Comparison of ENCODE assay signal across 8 cellular contexts in genomic region chr14:81464253-81465001, GRCh38.
DNase-seq lines count a peak whose midpoint lies in the region; ATAC-seq and TF ChIP-seq lines count a peak whose summit lies in the region.

No MANE protein-coding gene starts in this region.

- H3K4me3 Mint-ChIP-seq in activated naive CD8-positive, alpha-beta T cell treated with anti-CD3 and anti-CD28 coated beads, Interleukin-2, amount 50 U/mL, for 24 hours: peak overlapping the region; percentile 79

- no peak for TF ChIP-seq POLR2A in Peyer's patch (IDR thresholded peaks at IDR 0.05)

- H3K4me3 ChIP-seq in DOHH2 (ENCODE audit: low read length) (peak overlapping the region; percentile 81), HUES64 (ENCODE audit: low read length) (peak overlapping the region; percentile 57), Peyer's patch (peak overlapping the region; percentile 32 to 54 (median 41)), left ventricle myocardium inferior (peak overlapping the region; percentile 64), psoas muscle (peak overlapping the region; percentile 69)

- H3F3A ChIP-seq in DOHH2 (ENCODE audit: control insufficient read depth, insufficient read depth): 0 out of 2 replicates have a peak, but pooled peaks cover 3% of the 10 kb centered on the region

- H3K4me2 ChIP-seq in DOHH2 (ENCODE audit: low read length): peak overlapping the region; percentile 92

- no peaks in the 10 kb centered on the region for H4K20me1 ChIP-seq in DOHH2 (ENCODE audit: control insufficient read depth, insufficient read depth, low read depth, low read length)

- no peaks in the 10 kb centered on the region for H3K9me2 ChIP-seq in DOHH2 (replicated peaks; ENCODE audit: control insufficient read depth, low read length)

- no peaks in the 10 kb centered on the region for H3K79me2 ChIP-seq in DOHH2 (ENCODE audit: control insufficient read depth, low read length)

- H3K36me3 ChIP-seq in DOHH2 (ENCODE audit: control insufficient read depth, low read length): no peaks in the 10 kb centered on the region
- H3K36me3 ChIP-seq in HUES64 (ENCODE audit: insufficient read depth, low read length): no peaks in the 10 kb centered on the region
- H3K36me3 ChIP-seq in Peyer's patch: no peaks in the 10 kb centered on the region
- H3K36me3 ChIP-seq in left ventricle myocardium inferior: no peaks in the 10 kb centered on the region
- H3K36me3 ChIP-seq in psoas muscle (ENCODE audit: insufficient read depth in 1 of 2, low read depth in 1 of 2): no peaks in the 10 kb centered on the region

- H3K27ac ChIP-seq in DOHH2 (ENCODE audit: low read depth, low read length): peak overlapping the region; percentile 73
- H3K27ac ChIP-seq in HUES64 (ENCODE audit: low read depth, low read length): no peak overlapping the region
- H3K27ac ChIP-seq in Peyer's patch: peak overlapping the region; percentile 15 to 66 (median 29)
- H3K27ac ChIP-seq in left ventricle myocardium inferior (replicated peaks): peak overlapping the region; percentile 45
- peak overlapping the region; percentile 53 for H3K27ac ChIP-seq in psoas muscle

- peaks cover 12% of the 10 kb centered on the region for H3K4me1 Mint-ChIP-seq in activated naive CD8-positive, alpha-beta T cell treated with anti-CD3 and anti-CD28 coated beads, Interleukin-2, amount 50 U/mL, for 24 hours

- peak; percentile 96 for TF ChIP-seq CTCF in DOHH2 (IDR thresholded peaks at IDR 0.05; ENCODE audit: low read depth, low read length, poor library complexity, severe bottlenecking)
- peak; percentile 80 to 95 (median 92) for TF ChIP-seq CTCF in Peyer's patch (IDR thresholded peaks at IDR 0.05)
- peak; percentile 95 for TF ChIP-seq CTCF in left ventricle myocardium inferior (IDR thresholded peaks at IDR 0.05; ENCODE audit: borderline replicate concordance)
- peak; percentile 91 for TF ChIP-seq CTCF in psoas muscle (IDR thresholded peaks at IDR 0.05)

- H3K4me1 ChIP-seq in DOHH2 (ENCODE audit: control insufficient read depth, low read length) (peaks cover 15% of the 10 kb centered on the region), HUES64 (ENCODE audit: insufficient read depth, low read length) (0 out of 2 replicates have a peak, but pooled peaks cover 3% of the 10 kb centered on the region), Peyer's patch (no peaks in the 10 kb centered on the region), left ventricle myocardium inferior (peaks cover 9% of the 10 kb centered on the region), psoas muscle (no peaks in the 10 kb centered on the region)

- no peaks in the 10 kb centered on the region for H3K27me3 Mint-ChIP-seq in activated naive CD8-positive, alpha-beta T cell treated with anti-CD3 and anti-CD28 coated beads, Interleukin-2, amount 50 U/mL, for 24 hours

- no peaks in the 10 kb centered on the region for H3K36me3 Mint-ChIP-seq in activated naive CD8-positive, alpha-beta T cell treated with anti-CD3 and anti-CD28 coated beads, Interleukin-2, amount 50 U/mL, for 24 hours (ENCODE audit: low read depth)

- H3K9me3 Mint-ChIP-seq in activated naive CD8-positive, alpha-beta T cell treated with anti-CD3 and anti-CD28 coated beads, Interleukin-2, amount 50 U/mL, for 24 hours: no peaks in the 10 kb centered on the region

- intact Hi-C loops in left ventricle myocardium inferior (cut with micrococcal nuclease) (no loop called here), psoas muscle (cut with DNase I) (loop anchor here in 1 of 2 donors (5.0 kb wide), 2 partner anchors 242 to 472 kb away; partner anchors contain the start of gene GTF2A1)

- H3K9ac ChIP-seq in HUES64 (ENCODE audit: low read depth, low read length): peak overlapping the region; percentile 74

- peak overlapping the region; percentile 27 for H3K27ac Mint-ChIP-seq in activated naive CD8-positive, alpha-beta T cell treated with anti-CD3 and anti-CD28 coated beads, Interleukin-2, amount 50 U/mL, for 24 hours

- no peaks in the 10 kb centered on the region for H3K9me3 ChIP-seq in DOHH2 (ENCODE audit: control insufficient read depth, insufficient read depth, low read length)
- no peaks in the 10 kb centered on the region for H3K9me3 ChIP-seq in HUES64 (ENCODE audit: insufficient read depth, low read depth, low read length)
- H3K9me3 ChIP-seq in Peyer's patch: no peaks in the 10 kb centered on the region
- H3K9me3 ChIP-seq in left ventricle myocardium inferior (replicated peaks): no peaks in the 10 kb centered on the region
- H3K9me3 ChIP-seq in psoas muscle: no peaks in the 10 kb centered on the region

- DNase-seq in Peyer's patch: peak in 2 of 3 donors; percentile 58 to 68
- peak; percentile 51 for DNase-seq in activated naive CD8-positive, alpha-beta T cell treated with anti-CD3 and anti-CD28 coated beads, Interleukin-2, amount 50 U/mL, for 24 hours
- DNase-seq in left ventricle myocardium inferior: no peak
- no peak for DNase-seq in psoas muscle

- WGBS in HUES64: 33% methylated on average over 15 of the region's 15 CpGs
- WGBS in psoas muscle, 3 donors: 7 to 13% (median 9%) methylated on average over 15 of the region's 15 CpGs

- H3K27me3 ChIP-seq in DOHH2 (ENCODE audit: control insufficient read depth, low read length) (no peaks in the 10 kb centered on the region), HUES64 (ENCODE audit: insufficient read depth, low read length) (no peaks in the 10 kb centered on the region), Peyer's patch (no peaks in the 10 kb centered on the region), left ventricle myocardium inferior (ENCODE audit: low read depth) (no peaks in the 10 kb centered on the region), psoas muscle (ENCODE audit: insufficient read depth in 3 of 3, low read length in 2 of 3) (no peaks in the 10 kb centered on the region)

- peak; percentile 68 for ATAC-seq in GM21447 (IDR thresholded peaks at IDR 0.05; ENCODE audit: unreplicated experiment)
- peak; percentile 44 for ATAC-seq in activated naive CD8-positive, alpha-beta T cell treated with anti-CD3 and anti-CD28 coated beads, Interleukin-2, amount 50 U/mL, for 24 hours
- peak in 3 of 4 donors; percentile 54 to 72 (median 58) for ATAC-seq in psoas muscle
- ATAC-seq in HG02840 (IDR thresholded peaks at IDR 0.05; ENCODE audit: low FRiP score, unreplicated experiment): no peak

Comparison
In these comparisons a context has a peak if more than half of its experiments do, and no peak if none do; other contexts are left out.
1. DNase-seq: peak in Peyer's patch (2 of 3) and activated naive CD8-positive, alpha-beta T cell treated with anti-CD3 and anti-CD28 coated beads, Interleukin-2, amount 50 U/mL, for 24 hours (single experiment); none in left ventricle myocardium inferior (single experiment) and psoas muscle (0 of 2).
2. Peak in every context shown above with its lines, with median percentiles within 50 percentile points of each other: H3K4me3 ChIP-seq and CTCF ChIP-seq.